1 cellular context compared by ENCODE assay signal in genomic region chr6:1187293-1188131, GRCh38.
TF ChIP-seq lines count a peak whose summit lies in the region.

No MANE protein-coding gene starts in this region.

TF ChIP-seq in HepG2, 621 proteins besides CTCF, POLR2A, EP300 and RAD21 (continued from another document and continues in another):
- no peak for TF ChIP-seq HMGXB3 (CRISPR knock-in tag; IDR thresholded peaks at IDR 0.05; ENCODE audit: borderline replicate concordance)
- 0 out of 2 replicates have a peak, but pooled peaks have one; percentile 37 for TF ChIP-seq MAX (IDR thresholded peaks at IDR 0.05)
- no peak for TF ChIP-seq ZGPAT (CRISPR knock-in tag; IDR thresholded peaks at IDR 0.05)
- TF ChIP-seq TEAD2 (CRISPR knock-in tag; IDR thresholded peaks at IDR 0.05): no peak
- no peak for TF ChIP-seq PHF5A (CRISPR knock-in tag; IDR thresholded peaks at IDR 0.05; ENCODE audit: low read depth, unreplicated experiment)
- TF ChIP-seq ZNF597 (CRISPR knock-in tag; IDR thresholded peaks at IDR 0.05): no peak
- 0 out of 2 replicates have a peak, but pooled peaks have one; percentile 34 for TF ChIP-seq CSRNP1 (CRISPR knock-in tag; IDR thresholded peaks at IDR 0.05)
- no peak for TF ChIP-seq HINFP (CRISPR knock-in tag; IDR thresholded peaks at IDR 0.05; ENCODE audit: low read depth)
- no peak for TF ChIP-seq GATA4 (IDR thresholded peaks at IDR 0.05; ENCODE audit: borderline replicate concordance, low read depth)
- 0 out of 2 replicates have a peak, but pooled peaks have one; percentile 24 for TF ChIP-seq ZNF264 (CRISPR knock-in tag; IDR thresholded peaks at IDR 0.05)
- peak; percentile 44; the same call in 1 of the 2 replicates for TF ChIP-seq POGZ (CRISPR knock-in tag; IDR thresholded peaks at IDR 0.05)
- 0 out of 2 replicates have a peak, but pooled peaks have one; percentile 48 for TF ChIP-seq KAT8 (CRISPR knock-in tag; IDR thresholded peaks at IDR 0.05)
- no peak for TF ChIP-seq KDM5B (CRISPR knock-in tag; IDR thresholded peaks at IDR 0.05; ENCODE audit: borderline replicate concordance)
- TF ChIP-seq ZNF850 (CRISPR knock-in tag; conservative IDR thresholded peaks at IDR 0.05): no peak
- TF ChIP-seq SALL2 (CRISPR knock-in tag; IDR thresholded peaks at IDR 0.05): no peak
- peak; percentile 25 for TF ChIP-seq XRCC5 (optimal IDR thresholded peaks at IDR 0.05; ENCODE audit: low read length)
- TF ChIP-seq SP1 (IDR thresholded peaks at IDR 0.05): no peak
- no peak for TF ChIP-seq SP1 (CRISPR knock-in tag; IDR thresholded peaks at IDR 0.05)
- TF ChIP-seq ZNF256 (CRISPR knock-in tag; conservative IDR thresholded peaks at IDR 0.05): no peak; the same call in 1 of the 2 replicates
- no peak for TF ChIP-seq POLR2AphosphoS2 (IDR thresholded peaks at IDR 0.05; ENCODE audit: low read depth, low read length)
- no peak for TF ChIP-seq ARID2 (CRISPR knock-in tag; IDR thresholded peaks at IDR 0.05; ENCODE audit: borderline replicate concordance)
- TF ChIP-seq DR1 (CRISPR knock-in tag; IDR thresholded peaks at IDR 0.05): 0 out of 2 replicates have a peak, but pooled peaks have one; percentile 22
- no peak for TF ChIP-seq ZBTB7A (CRISPR knock-in tag; IDR thresholded peaks at IDR 0.05)
- TF ChIP-seq PAXIP1 (CRISPR knock-in tag; conservative IDR thresholded peaks at IDR 0.05): peak; percentile 58
- TF ChIP-seq PBX2 (CRISPR knock-in tag; IDR thresholded peaks at IDR 0.05): no peak
- TF ChIP-seq ZNF567 (CRISPR knock-in tag; IDR thresholded peaks at IDR 0.05; ENCODE audit: borderline replicate concordance): no peak
- TF ChIP-seq ZNF343 (CRISPR knock-in tag; IDR thresholded peaks at IDR 0.05): no peak
- no peak for TF ChIP-seq CC2D1A (CRISPR knock-in tag; IDR thresholded peaks at IDR 0.05)
- TF ChIP-seq KMT2B (CRISPR knock-in tag; IDR thresholded peaks at IDR 0.05): no peak
- no peak for TF ChIP-seq ZNF143 (CRISPR knock-in tag; IDR thresholded peaks at IDR 0.05)
- no peak for TF ChIP-seq ZNF557 (CRISPR knock-in tag; IDR thresholded peaks at IDR 0.05)
- no peak for TF ChIP-seq KLF6 (CRISPR knock-in tag; IDR thresholded peaks at IDR 0.05)
- no peak for TF ChIP-seq ZNF687 (CRISPR knock-in tag; IDR thresholded peaks at IDR 0.05)
- TF ChIP-seq RXRA (CRISPR knock-in tag; IDR thresholded peaks at IDR 0.05): no peak
- TF ChIP-seq EED (CRISPR knock-in tag; IDR thresholded peaks at IDR 0.05): no peak
- no peak for TF ChIP-seq NFE2L1 (CRISPR knock-in tag; IDR thresholded peaks at IDR 0.05; ENCODE audit: borderline replicate concordance)
- peak; percentile 70; the same call in 1 of the 2 replicates for TF ChIP-seq SIX1 (CRISPR knock-in tag; IDR thresholded peaks at IDR 0.05; ENCODE audit: borderline replicate concordance)
- no peak for TF ChIP-seq ZNF382 (CRISPR knock-in tag; IDR thresholded peaks at IDR 0.05; ENCODE audit: borderline replicate concordance)
- no peak for TF ChIP-seq CAMTA2 (CRISPR knock-in tag; IDR thresholded peaks at IDR 0.05; ENCODE audit: borderline replicate concordance)
- no peak for TF ChIP-seq RBFOX2 (IDR thresholded peaks at IDR 0.05; ENCODE audit: low read depth, low read length)
- TF ChIP-seq ZBTB39 (CRISPR knock-in tag; IDR thresholded peaks at IDR 0.05): no peak
